In genomic region chr1:3632298-3632697, GRCh38 we compare ENCODE assay signal across 20 cellular contexts. TPM values are rescaled to one million over a fixed set of nuclear protein-coding genes. Genes with fewer than 3 reads are reported as not detected.
"Had no signal": no experiment of that assay in that cellular context is flagged by ENCODE, and none has a peak within 500 bp of the region (broad histone marks: within the 10 kb centered on the region; RNA-seq: fewer than 3 reads in every experiment).

No MANE protein-coding gene starts in this region.

- H3K4me3 Mint-ChIP-seq: naive B cell had no signal

- ATAC-seq: activated naive CD4-positive, alpha-beta T cell treated with anti-CD3 and anti-CD28 coated beads, Interleukin-2, amount 50 U/mL, for 72 hours; gastroesophageal sphincter; mucosa of descending colon had no signal

- H2AFZ ChIP-seq: parathyroid adenoma had no signal

- H3K4me1 ChIP-seq: adrenal gland, breast epithelium, gastroesophageal sphincter, left ventricle myocardium inferior, parathyroid adenoma, sigmoid colon had no signal

- H3K9ac ChIP-seq: parathyroid adenoma had no signal

- H3K9me3 ChIP-seq: adrenal gland, breast epithelium, gastroesophageal sphincter, heart left ventricle, left ventricle myocardium inferior, mucosa of descending colon, sigmoid colon had no signal

- DNase-seq: activated CD4-positive, alpha-beta T cell treated with anti-CD3 and anti-CD28 coated beads for 1 hour; activated CD8-positive, alpha-beta memory T cell treated with anti-CD3 and anti-CD28 coated beads for 24 hours; activated gamma-delta T cell; adrenal gland; cortex of kidney; erythroblast; kidney glomerular epithelial cell; left ventricle myocardium inferior; mesenchymal stem cell; naive B cell; sigmoid colon; stimulated activated naive CD4-positive, alpha-beta T cell had no signal

- H3K9me3 Mint-ChIP-seq: activated naive CD4-positive, alpha-beta T cell treated with anti-CD3 and anti-CD28 coated beads, Interleukin-2, amount 50 U/mL, for 72 hours; naive B cell had no signal

- H3K4me3 ChIP-seq: adrenal gland, breast epithelium, gastroesophageal sphincter, heart left ventricle, left ventricle myocardium inferior, mucosa of descending colon, sigmoid colon had no signal

- H3K27ac ChIP-seq: adrenal gland, breast epithelium, gastroesophageal sphincter, heart left ventricle, left ventricle myocardium inferior, parathyroid adenoma, sigmoid colon had no signal

- H3K27me3 Mint-ChIP-seq: naive B cell had no signal

- H3K27me3 ChIP-seq: adrenal gland, breast epithelium, gastroesophageal sphincter, heart left ventricle, sigmoid colon had no signal

- H3K79me2 ChIP-seq: parathyroid adenoma had no signal

- H3K27ac Mint-ChIP-seq: activated naive CD4-positive, alpha-beta T cell treated with anti-CD3 and anti-CD28 coated beads, Interleukin-2, amount 50 U/mL, for 72 hours had no signal

- FAIRE-seq: astrocyte, endometrium had no signal

RNA-seq across cellular contexts. Expression of gene TP73, which starts 20.0 kb away (rescaled TPM):
- total RNA-seq: sigmoid colon had no signal
